In the genomic region with DNA sequence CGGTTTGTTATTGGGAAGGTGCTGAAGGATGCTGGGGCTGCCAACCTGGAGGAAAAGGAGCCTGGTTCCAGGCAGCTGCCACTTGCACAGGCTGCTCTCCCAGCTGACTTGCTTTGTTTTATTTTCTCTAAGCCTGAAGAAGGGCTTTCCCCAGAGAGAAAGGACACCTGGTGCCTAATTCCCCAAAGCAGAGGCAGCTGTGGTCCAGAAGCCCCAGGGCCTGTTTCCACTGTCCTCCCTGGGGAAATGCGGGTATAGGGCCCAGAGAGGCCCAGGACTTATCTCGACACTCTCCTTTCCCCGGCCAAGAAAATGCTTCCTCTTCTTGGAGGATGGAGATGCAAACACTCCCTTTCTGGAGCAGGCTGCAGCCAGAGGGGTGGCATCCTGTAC, we compare ENCODE assay signal across 1 cellular context.
TF ChIP-seq lines count a peak whose summit lies in the region.

No MANE protein-coding gene starts in this region.

TF ChIP-seq in GM12878, 131 proteins besides CTCF, POLR2A, EP300 and RAD21 (continued from another document):
- TF ChIP-seq, protein P1, sequence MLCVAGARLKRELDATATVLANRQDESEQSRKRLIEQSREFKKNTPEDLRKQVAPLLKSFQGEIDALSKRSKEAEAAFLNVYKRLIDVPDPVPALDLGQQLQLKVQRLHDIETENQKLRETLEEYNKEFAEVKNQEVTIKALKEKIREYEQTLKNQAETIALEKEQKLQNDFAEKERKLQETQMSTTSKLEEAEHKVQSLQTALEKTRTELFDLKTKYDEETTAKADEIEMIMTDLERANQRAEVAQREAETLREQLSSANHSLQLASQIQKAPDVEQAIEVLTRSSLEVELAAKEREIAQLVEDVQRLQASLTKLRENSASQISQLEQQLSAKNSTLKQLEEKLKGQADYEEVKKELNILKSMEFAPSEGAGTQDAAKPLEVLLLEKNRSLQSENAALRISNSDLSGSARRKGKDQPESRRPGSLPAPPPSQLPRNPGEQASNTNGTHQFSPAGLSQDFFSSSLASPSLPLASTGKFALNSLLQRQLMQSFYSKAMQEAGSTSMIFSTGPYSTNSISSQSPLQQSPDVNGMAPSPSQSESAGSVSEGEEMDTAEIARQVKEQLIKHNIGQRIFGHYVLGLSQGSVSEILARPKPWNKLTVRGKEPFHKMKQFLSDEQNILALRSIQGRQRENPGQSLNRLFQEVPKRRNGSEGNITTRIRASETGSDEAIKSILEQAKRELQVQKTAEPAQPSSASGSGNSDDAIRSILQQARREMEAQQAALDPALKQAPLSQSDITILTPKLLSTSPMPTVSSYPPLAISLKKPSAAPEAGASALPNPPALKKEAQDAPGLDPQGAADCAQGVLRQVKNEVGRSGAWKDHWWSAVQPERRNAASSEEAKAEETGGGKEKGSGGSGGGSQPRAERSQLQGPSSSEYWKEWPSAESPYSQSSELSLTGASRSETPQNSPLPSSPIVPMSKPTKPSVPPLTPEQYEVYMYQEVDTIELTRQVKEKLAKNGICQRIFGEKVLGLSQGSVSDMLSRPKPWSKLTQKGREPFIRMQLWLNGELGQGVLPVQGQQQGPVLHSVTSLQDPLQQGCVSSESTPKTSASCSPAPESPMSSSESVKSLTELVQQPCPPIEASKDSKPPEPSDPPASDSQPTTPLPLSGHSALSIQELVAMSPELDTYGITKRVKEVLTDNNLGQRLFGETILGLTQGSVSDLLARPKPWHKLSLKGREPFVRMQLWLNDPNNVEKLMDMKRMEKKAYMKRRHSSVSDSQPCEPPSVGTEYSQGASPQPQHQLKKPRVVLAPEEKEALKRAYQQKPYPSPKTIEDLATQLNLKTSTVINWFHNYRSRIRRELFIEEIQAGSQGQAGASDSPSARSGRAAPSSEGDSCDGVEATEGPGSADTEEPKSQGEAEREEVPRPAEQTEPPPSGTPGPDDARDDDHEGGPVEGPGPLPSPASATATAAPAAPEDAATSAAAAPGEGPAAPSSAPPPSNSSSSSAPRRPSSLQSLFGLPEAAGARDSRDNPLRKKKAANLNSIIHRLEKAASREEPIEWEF (IDR thresholded peaks at IDR 0.05; ENCODE audit: insufficient replicate concordance, low read depth, low read length), result peak; percentile 42
- TF ChIP-seq CHD4 (IDR thresholded peaks at IDR 0.05) (no peak), DPF2 (IDR thresholded peaks at IDR 0.05) (0 out of 2 replicates have a peak, but pooled peaks have one; percentile 32)
